Comparison of ENCODE assay signal across 1 cellular context in genomic region chr5:68149189-68149588, GRCh38.
TF ChIP-seq lines count a peak whose summit lies in the region.

No MANE protein-coding gene starts in this region.

TF ChIP-seq in GM23338, 12 proteins besides CTCF, POLR2A, EP300 and RAD21 (continued from another document):
- no peak for TF ChIP-seq ZNF462 (CRISPR knock-in tag; IDR thresholded peaks at IDR 0.05)
- TF ChIP-seq EZH2phosphoT487 (IDR thresholded peaks at IDR 0.05; ENCODE audit: unreplicated experiment): no peak
- no peak for TF ChIP-seq ZNF114 (CRISPR knock-in tag; IDR thresholded peaks at IDR 0.05)
- TF ChIP-seq ZNF331 (CRISPR knock-in tag; IDR thresholded peaks at IDR 0.05; ENCODE audit: low read depth): no peak
- TF ChIP-seq ETS1 (IDR thresholded peaks at IDR 0.05): no peak
- TF ChIP-seq POLR2AphosphoS5 (IDR thresholded peaks at IDR 0.05; ENCODE audit: low read depth): no peak
- TF ChIP-seq STAT1 (IDR thresholded peaks at IDR 0.05; ENCODE audit: unreplicated experiment): no peak
- TF ChIP-seq NANOG (IDR thresholded peaks at IDR 0.05; ENCODE audit: borderline replicate concordance): no peak
- no peak for TF ChIP-seq JUNB (IDR thresholded peaks at IDR 0.05; ENCODE audit: unreplicated experiment)
- no peak for TF ChIP-seq CREB1 (CRISPR knock-in tag; IDR thresholded peaks at IDR 0.05; ENCODE audit: low read depth)
- no peak for TF ChIP-seq EZH2 (IDR thresholded peaks at IDR 0.05; ENCODE audit: low read depth, unreplicated experiment)
TF ChIP-seq in GM23338: peak in this region for 0.
